Comparison of ENCODE assay signal across 8 cellular contexts in the genomic region with DNA sequence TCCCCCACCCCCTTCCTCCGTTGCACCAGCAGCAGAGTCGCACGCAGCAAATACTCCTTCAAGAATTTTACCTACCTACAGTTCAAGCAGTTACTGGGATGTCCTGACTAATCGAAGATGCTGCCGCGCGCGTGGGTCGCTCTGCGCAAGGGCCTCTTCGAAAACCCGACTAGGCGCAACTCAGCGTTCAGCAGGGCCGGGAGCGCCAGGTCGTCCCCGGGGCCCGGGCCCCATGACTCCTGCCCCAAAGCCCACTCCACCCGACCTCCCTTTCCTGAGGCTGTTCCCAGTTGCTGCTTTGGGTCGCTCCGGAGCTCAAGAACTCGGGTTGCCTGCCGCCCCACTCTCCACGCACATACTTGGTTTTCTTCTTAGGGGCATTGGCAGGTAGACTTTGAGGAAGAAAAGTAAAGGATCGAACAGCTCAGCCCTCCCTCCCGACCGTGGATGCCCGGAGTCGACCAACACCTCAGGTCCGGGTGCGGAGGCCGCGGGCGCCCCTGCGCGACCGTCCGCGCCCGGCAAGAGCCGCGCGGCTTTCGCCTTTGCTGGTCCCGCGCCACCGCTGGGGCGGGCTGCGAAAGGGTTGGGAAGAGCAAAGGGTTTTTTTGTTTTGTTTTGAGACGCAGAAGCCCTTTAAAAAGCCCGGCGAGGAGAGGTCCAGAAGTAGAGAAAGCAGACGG. TPM values are rescaled to one million over a fixed set of nuclear protein-coding genes. Genes with fewer than 3 reads are reported as not detected.
A peak's percentile ranks its signal among the peaks of the same experiment; 100 is the strongest.
DNase-seq lines count a peak whose midpoint lies in the region; ATAC-seq and TF ChIP-seq lines count a peak whose summit lies in the region.

No MANE protein-coding gene starts in this region.

- peak overlapping the region; percentile 70 for H3K4me3 ChIP-seq in psoas muscle

- H3K36me3 Mint-ChIP-seq in T-helper 17 cell (ENCODE audit: low read depth), result peaks cover 4% of the 10 kb centered on the region

- peak overlapping the region; percentile 70 for H3K27ac ChIP-seq in psoas muscle

- H3K27me3 ChIP-seq in psoas muscle (ENCODE audit: insufficient read depth in 3 of 3, low read length in 2 of 3), result peaks cover 0 to 91% (median 14%) of the 10 kb centered on the region in 3 donors

- peaks cover 77% of the 10 kb centered on the region for H3K27me3 Mint-ChIP-seq in T-helper 17 cell

- peak overlapping the region; percentile 90 for H3K4me3 Mint-ChIP-seq in T-helper 17 cell

- H3K9me3 ChIP-seq in T-helper 17 cell (ENCODE audit: control insufficient read depth, low read length, poor library complexity, severe bottlenecking), result no peaks in the 10 kb centered on the region
- no peaks in the 10 kb centered on the region for H3K9me3 ChIP-seq in psoas muscle

- DNase-seq in NCI-H524 (lab: John Stamatoyannopoulos, UW), result peak; percentile 26 to 42
- DNase-seq in NCI-H524 treated with DMSO at 0.1 percent for 48 hours (lab: John Stamatoyannopoulos, UW), result no peak
- no peak for DNase-seq in T-helper 17 cell
- DNase-seq in foreskin melanocyte, result peak; percentile 34
- peak; percentile 26 to 59 for DNase-seq in psoas muscle
- DNase-seq in germinal center (ENCODE audit: low spot score), result no peak
- DNase-seq in activated CD4-positive, CD25-positive, alpha-beta regulatory T cell (lab: John Stamatoyannopoulos, UW), result no peak

- 0 to 1% (median 1%) methylated on average over 51 to 54 of the region's 54 CpGs for WGBS in psoas muscle, 3 donors

- peaks cover 28% of the 10 kb centered on the region for H3K4me1 Mint-ChIP-seq in T-helper 17 cell

- intact Hi-C loops in psoas muscle (cut with DNase I), result loop anchor here in 1 of 2 donors (5.0 kb wide), 2 partner anchors 218 to 412 kb away; no protein-coding TSS in a partner anchor

- TF ChIP-seq CTCF in psoas muscle (IDR thresholded peaks at IDR 0.05), result no peak

- no peak overlapping the region for H3K27ac Mint-ChIP-seq in T-helper 17 cell

- ATAC-seq in T-helper 17 cell (peak; percentile 27), psoas muscle (no peak), HG03457 (IDR thresholded peaks at IDR 0.05; ENCODE audit: unreplicated experiment) (no peak)

- H3K36me3 ChIP-seq in psoas muscle (ENCODE audit: insufficient read depth in 1 of 2, low read depth in 1 of 2), result peaks cover 0 to 5% of the 10 kb centered on the region in 2 donors

- peaks cover 17% of the 10 kb centered on the region for H3K4me1 ChIP-seq in psoas muscle

RNA-seq across cellular contexts. Expression of a gene that starts 1.9 kb away (rescaled TPM):
- total RNA-seq in T-helper 17 cell (not detected), psoas muscle (1 to 10 TPM; 2.5 to 8.6 (median 5.3) TPM)
- polyA plus RNA-seq in psoas muscle, result 1 to 10 TPM; 2.4 to 4.4 (median 3.0) TPM

Comparison
In these comparisons a context has a peak if more than half of its experiments do, and no peak if none do; other contexts are left out.
1. DNase-seq: peak in NCI-H524 (2 of 2), foreskin melanocyte (single experiment) and psoas muscle (2 of 2); none in NCI-H524 treated with DMSO at 0.1 percent for 48 hours (single experiment), T-helper 17 cell (0 of 3), germinal center (single experiment) and activated CD4-positive, CD25-positive, alpha-beta regulatory T cell (0 of 4).